Comparison of ENCODE assay signal across 22 cellular contexts in the genomic region with DNA sequence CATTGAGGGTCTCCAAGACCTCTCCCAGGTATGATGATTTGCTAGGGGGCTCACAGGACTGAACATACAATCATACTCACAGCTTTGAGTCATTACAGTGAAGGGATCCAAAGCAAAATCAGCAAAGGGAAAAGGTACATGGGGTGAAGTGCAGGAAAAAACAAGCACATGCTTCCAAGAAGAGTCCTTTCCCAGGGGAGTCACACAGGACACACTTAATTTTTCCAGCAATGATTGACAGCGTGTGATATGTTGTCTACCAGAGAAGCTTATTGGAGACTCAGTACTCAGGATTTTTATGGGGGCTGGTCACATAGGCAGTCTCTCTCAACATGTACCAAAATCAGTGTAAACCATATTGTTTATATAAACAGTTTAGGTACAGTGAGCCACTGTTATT.
"Had no signal": no experiment of that assay in that cellular context is flagged by ENCODE, and none has a peak within 500 bp of the region (broad histone marks: within the 10 kb centered on the region; RNA-seq: fewer than 3 reads in every experiment).

No MANE protein-coding gene starts in this region.

- H3K27ac ChIP-seq: foreskin keratinocyte, hepatocyte, left ventricle myocardium inferior, stomach, thoracic aorta had no signal

- ATAC-seq: effector memory CD8-positive, alpha-beta T cell; foreskin keratinocyte; left cardiac atrium; naive thymus-derived CD4-positive, alpha-beta T cell; right cardiac atrium had no signal

- H3K27me3 Mint-ChIP-seq: dendritic cell treated with granulocyte-macrophage colony-stimulating factor and Interleukin-4, amounts not matched to agents 40 ng/mL and 50 ng/mL, for 4 days; effector memory CD8-positive, alpha-beta T cell; naive thymus-derived CD4-positive, alpha-beta T cell had no signal

- H3K4me1 ChIP-seq: foreskin keratinocyte had no signal

- H3K4me3 ChIP-seq: hepatocyte, left ventricle myocardium inferior, lung, stomach, thoracic aorta had no signal

- DNase-seq: effector memory CD8-positive, alpha-beta T cell; erythroblast; foreskin keratinocyte; head of caudate nucleus; kidney; left cardiac atrium; left ventricle myocardium inferior; mesendoderm; naive thymus-derived CD4-positive, alpha-beta T cell; posterior cingulate gyrus; right cardiac atrium; small intestine; stimulated activated CD4-positive, alpha-beta T cell treated with anti-CD3 and anti-CD28 coated beads, Interleukin-12 subunit alpha, Interleukin-12 subunit beta, amount 100 ng/mL, for 4 hours; stimulated activated naive CD4-positive, alpha-beta T cell; stomach; substantia nigra; trophoblast cell had no signal

- H3K4me3 Mint-ChIP-seq: dendritic cell treated with granulocyte-macrophage colony-stimulating factor and Interleukin-4, amounts not matched to agents 40 ng/mL and 50 ng/mL, for 4 days; effector memory CD8-positive, alpha-beta T cell; naive thymus-derived CD4-positive, alpha-beta T cell; neural crest cell had no signal

- H3K4me1 Mint-ChIP-seq: neural crest cell had no signal

- H3K27me3 ChIP-seq: foreskin keratinocyte, hepatocyte, stomach had no signal

- H3K9me3 ChIP-seq: left ventricle myocardium inferior, stomach, thoracic aorta had no signal

- H3K9me3 Mint-ChIP-seq: dendritic cell treated with granulocyte-macrophage colony-stimulating factor and Interleukin-4, amounts not matched to agents 40 ng/mL and 50 ng/mL, for 4 days; effector memory CD8-positive, alpha-beta T cell had no signal

- H3K27ac Mint-ChIP-seq: dendritic cell treated with granulocyte-macrophage colony-stimulating factor and Interleukin-4, amounts not matched to agents 40 ng/mL and 50 ng/mL, for 4 days had no signal

- H2AFZ ChIP-seq: hepatocyte had no signal

- H3K4me2 ChIP-seq: hepatocyte had no signal
